1 cellular context compared by ENCODE assay signal in the genomic region with DNA sequence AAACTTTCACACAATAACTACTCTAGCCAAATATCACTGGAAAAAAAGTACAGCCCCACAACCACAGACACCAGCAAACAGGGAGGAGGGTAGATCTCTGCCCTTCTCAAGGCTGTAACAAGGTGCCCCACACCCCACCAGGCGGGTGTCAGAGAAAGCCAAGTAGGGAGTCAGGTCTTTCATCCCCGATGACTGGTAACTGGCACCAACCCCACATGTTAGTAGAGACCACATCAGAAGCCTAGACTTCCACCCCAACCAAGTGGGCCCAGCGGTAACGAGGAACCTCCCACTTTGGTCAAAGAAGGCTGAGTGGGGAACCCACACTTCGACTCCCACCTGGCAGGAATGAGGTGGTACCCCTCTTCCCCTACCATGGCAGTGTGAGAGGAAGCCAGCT.
TF ChIP-seq lines count a peak whose summit lies in the region.

No MANE protein-coding gene starts in this region.

TF ChIP-seq in GM23338, 12 proteins besides CTCF, POLR2A, EP300 and RAD21 (continued from another document):
- TF ChIP-seq, protein P1, sequence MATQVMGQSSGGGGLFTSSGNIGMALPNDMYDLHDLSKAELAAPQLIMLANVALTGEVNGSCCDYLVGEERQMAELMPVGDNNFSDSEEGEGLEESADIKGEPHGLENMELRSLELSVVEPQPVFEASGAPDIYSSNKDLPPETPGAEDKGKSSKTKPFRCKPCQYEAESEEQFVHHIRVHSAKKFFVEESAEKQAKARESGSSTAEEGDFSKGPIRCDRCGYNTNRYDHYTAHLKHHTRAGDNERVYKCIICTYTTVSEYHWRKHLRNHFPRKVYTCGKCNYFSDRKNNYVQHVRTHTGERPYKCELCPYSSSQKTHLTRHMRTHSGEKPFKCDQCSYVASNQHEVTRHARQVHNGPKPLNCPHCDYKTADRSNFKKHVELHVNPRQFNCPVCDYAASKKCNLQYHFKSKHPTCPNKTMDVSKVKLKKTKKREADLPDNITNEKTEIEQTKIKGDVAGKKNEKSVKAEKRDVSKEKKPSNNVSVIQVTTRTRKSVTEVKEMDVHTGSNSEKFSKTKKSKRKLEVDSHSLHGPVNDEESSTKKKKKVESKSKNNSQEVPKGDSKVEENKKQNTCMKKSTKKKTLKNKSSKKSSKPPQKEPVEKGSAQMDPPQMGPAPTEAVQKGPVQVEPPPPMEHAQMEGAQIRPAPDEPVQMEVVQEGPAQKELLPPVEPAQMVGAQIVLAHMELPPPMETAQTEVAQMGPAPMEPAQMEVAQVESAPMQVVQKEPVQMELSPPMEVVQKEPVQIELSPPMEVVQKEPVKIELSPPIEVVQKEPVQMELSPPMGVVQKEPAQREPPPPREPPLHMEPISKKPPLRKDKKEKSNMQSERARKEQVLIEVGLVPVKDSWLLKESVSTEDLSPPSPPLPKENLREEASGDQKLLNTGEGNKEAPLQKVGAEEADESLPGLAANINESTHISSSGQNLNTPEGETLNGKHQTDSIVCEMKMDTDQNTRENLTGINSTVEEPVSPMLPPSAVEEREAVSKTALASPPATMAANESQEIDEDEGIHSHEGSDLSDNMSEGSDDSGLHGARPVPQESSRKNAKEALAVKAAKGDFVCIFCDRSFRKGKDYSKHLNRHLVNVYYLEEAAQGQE (IDR thresholded peaks at IDR 0.05; ENCODE audit: unreplicated experiment), result no peak
- TF ChIP-seq EZH2phosphoT487 (IDR thresholded peaks at IDR 0.05; ENCODE audit: unreplicated experiment) (no peak), POLR2AphosphoS5 (IDR thresholded peaks at IDR 0.05; ENCODE audit: low read depth) (no peak), ZNF331 (CRISPR knock-in tag; IDR thresholded peaks at IDR 0.05; ENCODE audit: low read depth) (no peak), CREB1 (CRISPR knock-in tag; IDR thresholded peaks at IDR 0.05; ENCODE audit: low read depth) (no peak), STAT1 (IDR thresholded peaks at IDR 0.05; ENCODE audit: unreplicated experiment) (no peak), JUNB (IDR thresholded peaks at IDR 0.05; ENCODE audit: unreplicated experiment) (no peak), EZH2 (IDR thresholded peaks at IDR 0.05; ENCODE audit: low read depth, unreplicated experiment) (no peak)
- TF ChIP-seq, protein P2, sequence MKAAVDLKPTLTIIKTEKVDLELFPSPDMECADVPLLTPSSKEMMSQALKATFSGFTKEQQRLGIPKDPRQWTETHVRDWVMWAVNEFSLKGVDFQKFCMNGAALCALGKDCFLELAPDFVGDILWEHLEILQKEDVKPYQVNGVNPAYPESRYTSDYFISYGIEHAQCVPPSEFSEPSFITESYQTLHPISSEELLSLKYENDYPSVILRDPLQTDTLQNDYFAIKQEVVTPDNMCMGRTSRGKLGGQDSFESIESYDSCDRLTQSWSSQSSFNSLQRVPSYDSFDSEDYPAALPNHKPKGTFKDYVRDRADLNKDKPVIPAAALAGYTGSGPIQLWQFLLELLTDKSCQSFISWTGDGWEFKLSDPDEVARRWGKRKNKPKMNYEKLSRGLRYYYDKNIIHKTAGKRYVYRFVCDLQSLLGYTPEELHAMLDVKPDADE (IDR thresholded peaks at IDR 0.05), result no peak
- TF ChIP-seq, protein P3, sequence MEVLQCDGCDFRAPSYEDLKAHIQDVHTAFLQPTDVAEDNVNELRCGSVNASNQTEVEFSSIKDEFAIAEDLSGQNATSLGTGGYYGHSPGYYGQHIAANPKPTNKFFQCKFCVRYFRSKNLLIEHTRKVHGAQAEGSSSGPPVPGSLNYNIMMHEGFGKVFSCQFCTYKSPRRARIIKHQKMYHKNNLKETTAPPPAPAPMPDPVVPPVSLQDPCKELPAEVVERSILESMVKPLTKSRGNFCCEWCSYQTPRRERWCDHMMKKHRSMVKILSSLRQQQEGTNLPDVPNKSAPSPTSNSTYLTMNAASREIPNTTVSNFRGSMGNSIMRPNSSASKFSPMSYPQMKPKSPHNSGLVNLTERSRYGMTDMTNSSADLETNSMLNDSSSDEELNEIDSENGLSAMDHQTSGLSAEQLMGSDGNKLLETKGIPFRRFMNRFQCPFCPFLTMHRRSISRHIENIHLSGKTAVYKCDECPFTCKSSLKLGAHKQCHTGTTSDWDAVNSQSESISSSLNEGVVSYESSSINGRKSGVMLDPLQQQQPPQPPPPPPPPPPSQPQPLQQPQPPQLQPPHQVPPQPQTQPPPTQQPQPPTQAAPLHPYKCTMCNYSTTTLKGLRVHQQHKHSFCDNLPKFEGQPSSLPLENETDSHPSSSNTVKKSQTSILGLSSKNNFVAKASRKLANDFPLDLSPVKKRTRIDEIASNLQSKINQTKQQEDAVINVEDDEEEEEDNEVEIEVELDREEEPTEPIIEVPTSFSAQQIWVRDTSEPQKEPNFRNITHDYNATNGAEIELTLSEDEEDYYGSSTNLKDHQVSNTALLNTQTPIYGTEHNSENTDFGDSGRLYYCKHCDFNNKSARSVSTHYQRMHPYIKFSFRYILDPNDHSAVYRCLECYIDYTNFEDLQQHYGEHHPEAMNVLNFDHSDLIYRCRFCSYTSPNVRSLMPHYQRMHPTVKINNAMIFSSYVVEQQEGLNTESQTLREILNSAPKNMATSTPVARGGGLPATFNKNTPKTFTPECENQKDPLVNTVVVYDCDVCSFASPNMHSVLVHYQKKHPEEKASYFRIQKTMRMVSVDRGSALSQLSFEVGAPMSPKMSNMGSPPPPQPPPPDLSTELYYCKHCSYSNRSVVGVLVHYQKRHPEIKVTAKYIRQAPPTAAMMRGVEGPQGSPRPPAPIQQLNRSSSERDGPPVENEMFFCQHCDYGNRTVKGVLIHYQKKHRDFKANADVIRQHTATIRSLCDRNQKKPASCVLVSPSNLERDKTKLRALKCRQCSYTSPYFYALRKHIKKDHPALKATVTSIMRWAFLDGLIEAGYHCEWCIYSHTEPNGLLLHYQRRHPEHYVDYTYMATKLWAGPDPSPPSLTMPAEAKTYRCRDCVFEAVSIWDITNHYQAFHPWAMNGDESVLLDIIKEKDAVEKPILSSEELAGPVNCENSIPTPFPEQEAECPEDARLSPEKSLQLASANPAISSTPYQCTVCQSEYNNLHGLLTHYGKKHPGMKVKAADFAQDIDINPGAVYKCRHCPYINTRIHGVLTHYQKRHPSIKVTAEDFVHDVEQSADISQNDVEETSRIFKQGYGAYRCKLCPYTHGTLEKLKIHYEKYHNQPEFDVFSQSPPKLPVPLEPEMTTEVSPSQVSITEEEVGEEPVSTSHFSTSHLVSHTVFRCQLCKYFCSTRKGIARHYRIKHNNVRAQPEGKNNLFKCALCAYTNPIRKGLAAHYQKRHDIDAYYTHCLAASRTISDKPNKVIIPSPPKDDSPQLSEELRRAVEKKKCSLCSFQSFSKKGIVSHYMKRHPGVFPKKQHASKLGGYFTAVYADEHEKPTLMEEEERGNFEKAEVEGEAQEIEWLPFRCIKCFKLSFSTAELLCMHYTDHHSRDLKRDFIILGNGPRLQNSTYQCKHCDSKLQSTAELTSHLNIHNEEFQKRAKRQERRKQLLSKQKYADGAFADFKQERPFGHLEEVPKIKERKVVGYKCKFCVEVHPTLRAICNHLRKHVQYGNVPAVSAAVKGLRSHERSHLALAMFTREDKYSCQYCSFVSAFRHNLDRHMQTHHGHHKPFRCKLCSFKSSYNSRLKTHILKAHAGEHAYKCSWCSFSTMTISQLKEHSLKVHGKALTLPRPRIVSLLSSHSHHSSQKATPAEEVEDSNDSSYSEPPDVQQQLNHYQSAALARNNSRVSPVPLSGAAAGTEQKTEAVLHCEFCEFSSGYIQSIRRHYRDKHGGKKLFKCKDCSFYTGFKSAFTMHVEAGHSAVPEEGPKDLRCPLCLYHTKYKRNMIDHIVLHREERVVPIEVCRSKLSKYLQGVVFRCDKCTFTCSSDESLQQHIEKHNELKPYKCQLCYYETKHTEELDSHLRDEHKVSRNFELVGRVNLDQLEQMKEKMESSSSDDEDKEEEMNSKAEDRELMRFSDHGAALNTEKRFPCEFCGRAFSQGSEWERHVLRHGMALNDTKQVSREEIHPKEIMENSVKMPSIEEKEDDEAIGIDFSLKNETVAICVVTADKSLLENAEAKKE (CRISPR knock-in tag; IDR thresholded peaks at IDR 0.05), result no peak
